In the genomic region with DNA sequence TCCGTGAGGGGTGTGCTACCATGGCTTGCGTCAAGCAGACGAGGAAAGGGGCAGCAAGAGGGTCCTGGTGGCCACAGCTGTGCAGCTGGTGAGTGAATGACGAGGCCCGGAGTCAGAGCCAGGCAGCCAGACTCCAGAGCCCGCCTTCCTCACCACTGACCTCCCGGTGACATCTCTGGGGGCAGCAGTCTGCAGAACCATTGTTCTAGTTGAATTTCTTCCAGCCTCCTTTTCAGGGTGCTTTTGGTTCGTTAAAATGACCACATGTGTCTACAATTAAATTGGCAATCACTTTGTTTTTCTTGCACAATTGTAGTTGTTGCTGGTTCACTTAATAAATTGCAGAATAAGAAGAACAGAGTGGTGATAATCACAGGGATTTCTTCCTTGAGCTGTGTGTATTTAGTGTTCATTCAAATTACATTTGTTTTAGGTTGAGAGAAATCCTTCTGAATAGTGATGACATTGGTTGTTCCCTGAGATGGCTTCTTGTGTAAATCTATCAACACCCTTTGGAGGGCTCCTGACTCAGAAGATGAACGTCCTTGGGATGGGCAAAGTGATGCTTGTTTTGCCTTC, we compare ENCODE assay signal across 1 cellular context.
TF ChIP-seq lines count a peak whose summit lies in the region.

No MANE protein-coding gene starts in this region.

TF ChIP-seq in endothelial cell of umbilical vein, 7 proteins besides CTCF, POLR2A, EP300 and RAD21:
- TF ChIP-seq POLR2AphosphoS5 (IDR thresholded peaks at IDR 0.05; ENCODE audit: insufficient read depth, low read depth, low read length) (peak; percentile 92), EZH2 (IDR thresholded peaks at IDR 0.05; ENCODE audit: borderline replicate concordance, low read depth, low read length, severe bottlenecking) (no peak), MAX (IDR thresholded peaks at IDR 0.05; ENCODE audit: insufficient read depth, insufficient read length) (no peak), JUN (IDR thresholded peaks at IDR 0.05; ENCODE audit: borderline replicate concordance, insufficient read depth, insufficient read length, low read depth) (no peak), MYC (IDR thresholded peaks at IDR 0.05; ENCODE audit: low read depth, low read length) (no peak), GATA2 (IDR thresholded peaks at IDR 0.05; ENCODE audit: insufficient read depth, insufficient read length, low read depth, low read length) (peak; percentile 65), FOS (IDR thresholded peaks at IDR 0.05; ENCODE audit: borderline replicate concordance, insufficient read depth, low read length) (peak; percentile 60)
TF ChIP-seq in endothelial cell of umbilical vein: peak in this region for 3.
